ENCODE assay signal across 1 cellular context in the genomic region with DNA sequence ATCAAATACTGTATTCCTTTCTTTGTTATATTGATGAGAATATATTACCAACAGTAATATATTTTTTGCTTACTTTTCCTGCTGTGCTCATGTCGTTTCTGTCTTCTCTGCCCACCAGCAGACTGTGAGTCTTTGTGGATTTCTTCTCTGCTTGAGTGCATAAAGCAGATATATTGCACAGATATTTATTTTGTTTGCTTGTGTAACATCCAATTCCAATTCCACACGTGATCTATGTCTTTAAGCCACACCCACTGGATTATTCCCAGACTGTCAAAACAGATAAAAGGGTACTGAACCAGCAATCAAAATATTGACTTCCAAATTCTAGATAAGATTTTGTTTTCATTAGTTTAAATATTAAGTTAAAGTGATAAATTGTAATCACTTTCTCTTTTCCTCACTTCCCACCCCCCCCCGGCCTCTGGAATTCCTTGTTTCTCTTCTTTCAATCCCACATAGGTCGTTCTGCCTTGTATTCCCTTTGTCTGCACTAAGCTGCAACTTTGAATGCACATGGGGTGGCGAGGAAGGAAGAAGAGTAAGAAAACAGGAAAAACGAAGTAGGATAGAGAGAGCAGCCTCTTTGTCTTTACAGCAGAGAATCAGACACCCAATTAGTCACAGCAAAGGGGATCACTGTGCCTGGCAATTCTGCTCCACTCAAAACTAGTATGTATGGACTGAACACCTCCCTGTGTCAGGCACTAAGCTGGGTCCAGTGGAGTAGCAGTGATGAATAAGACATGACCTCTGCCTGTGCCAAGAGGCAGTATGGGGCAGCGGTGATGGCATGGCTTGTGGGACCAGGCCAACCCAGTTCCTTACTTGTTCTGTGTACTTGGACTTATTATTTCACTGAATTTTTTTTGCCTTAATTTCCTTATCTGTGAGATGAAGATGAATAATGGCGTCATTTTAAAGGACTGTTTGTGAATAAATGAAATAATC.
TF ChIP-seq lines count a peak whose summit lies in the region.

A gene (minus strand): TSS at position 161 of the 951 bp plus-strand sequence. CDS start 70 bp downstream, at position 91.

TF ChIP-seq in SK-N-SH treated with all-trans-retinoic acid at 6 μM for 48 hours, 23 proteins besides CTCF, POLR2A, EP300 and RAD21 (continued from another document):
- TF ChIP-seq, protein P1, sequence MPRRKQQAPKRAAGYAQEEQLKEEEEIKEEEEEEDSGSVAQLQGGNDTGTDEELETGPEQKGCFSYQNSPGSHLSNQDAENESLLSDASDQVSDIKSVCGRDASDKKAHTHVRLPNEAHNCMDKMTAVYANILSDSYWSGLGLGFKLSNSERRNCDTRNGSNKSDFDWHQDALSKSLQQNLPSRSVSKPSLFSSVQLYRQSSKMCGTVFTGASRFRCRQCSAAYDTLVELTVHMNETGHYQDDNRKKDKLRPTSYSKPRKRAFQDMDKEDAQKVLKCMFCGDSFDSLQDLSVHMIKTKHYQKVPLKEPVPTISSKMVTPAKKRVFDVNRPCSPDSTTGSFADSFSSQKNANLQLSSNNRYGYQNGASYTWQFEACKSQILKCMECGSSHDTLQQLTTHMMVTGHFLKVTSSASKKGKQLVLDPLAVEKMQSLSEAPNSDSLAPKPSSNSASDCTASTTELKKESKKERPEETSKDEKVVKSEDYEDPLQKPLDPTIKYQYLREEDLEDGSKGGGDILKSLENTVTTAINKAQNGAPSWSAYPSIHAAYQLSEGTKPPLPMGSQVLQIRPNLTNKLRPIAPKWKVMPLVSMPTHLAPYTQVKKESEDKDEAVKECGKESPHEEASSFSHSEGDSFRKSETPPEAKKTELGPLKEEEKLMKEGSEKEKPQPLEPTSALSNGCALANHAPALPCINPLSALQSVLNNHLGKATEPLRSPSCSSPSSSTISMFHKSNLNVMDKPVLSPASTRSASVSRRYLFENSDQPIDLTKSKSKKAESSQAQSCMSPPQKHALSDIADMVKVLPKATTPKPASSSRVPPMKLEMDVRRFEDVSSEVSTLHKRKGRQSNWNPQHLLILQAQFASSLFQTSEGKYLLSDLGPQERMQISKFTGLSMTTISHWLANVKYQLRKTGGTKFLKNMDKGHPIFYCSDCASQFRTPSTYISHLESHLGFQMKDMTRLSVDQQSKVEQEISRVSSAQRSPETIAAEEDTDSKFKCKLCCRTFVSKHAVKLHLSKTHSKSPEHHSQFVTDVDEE (CRISPR knock-in tag; IDR thresholded peaks at IDR 0.05), result no peak
- TF ChIP-seq ZFP3 (CRISPR knock-in tag; IDR thresholded peaks at IDR 0.05) (no peak), ZFP30 (CRISPR knock-in tag; IDR thresholded peaks at IDR 0.05) (no peak)
- TF ChIP-seq, protein P2, sequence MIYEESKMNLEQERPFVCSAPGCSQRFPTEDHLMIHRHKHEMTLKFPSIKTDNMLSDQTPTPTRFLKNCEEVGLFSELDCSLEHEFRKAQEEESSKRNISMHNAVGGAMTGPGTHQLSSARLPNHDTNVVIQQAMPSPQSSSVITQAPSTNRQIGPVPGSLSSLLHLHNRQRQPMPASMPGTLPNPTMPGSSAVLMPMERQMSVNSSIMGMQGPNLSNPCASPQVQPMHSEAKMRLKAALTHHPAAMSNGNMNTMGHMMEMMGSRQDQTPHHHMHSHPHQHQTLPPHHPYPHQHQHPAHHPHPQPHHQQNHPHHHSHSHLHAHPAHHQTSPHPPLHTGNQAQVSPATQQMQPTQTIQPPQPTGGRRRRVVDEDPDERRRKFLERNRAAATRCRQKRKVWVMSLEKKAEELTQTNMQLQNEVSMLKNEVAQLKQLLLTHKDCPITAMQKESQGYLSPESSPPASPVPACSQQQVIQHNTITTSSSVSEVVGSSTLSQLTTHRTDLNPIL (CRISPR knock-in tag; IDR thresholded peaks at IDR 0.05; ENCODE audit: low read depth), result no peak
TF ChIP-seq in SK-N-SH treated with all-trans-retinoic acid at 6 μM for 48 hours: peak in this region for 0.
